In genomic region chr22:40053460-40053859, GRCh38 we compare ENCODE assay signal across 27 cellular contexts. TPM values are rescaled to one million over a fixed set of nuclear protein-coding genes. Genes with fewer than 3 reads are reported as not detected.
A peak's percentile ranks its signal among the peaks of the same experiment; 100 is the strongest.
DNase-seq lines count a peak whose midpoint lies in the region; ATAC-seq and TF ChIP-seq lines count a peak whose summit lies in the region.
"Had no signal": no experiment of that assay in that cellular context is flagged by ENCODE, and none has a peak within 500 bp of the region (broad histone marks: within the 10 kb centered on the region; RNA-seq: fewer than 3 reads in every experiment).

No MANE protein-coding gene starts in this region.

- no peaks in the 10 kb centered on the region for H3K9me3 ChIP-seq in OCI-LY1 (ENCODE audit: low read length)
- no peaks in the 10 kb centered on the region for H3K9me3 ChIP-seq in gastrocnemius medialis
- no peaks in the 10 kb centered on the region for H3K9me3 ChIP-seq in ovary
- H3K9me3 ChIP-seq: tibial artery had no signal

- POLR2A ChIA-PET in activated CD8-positive, alpha-beta T cell treated with anti-CD3 and anti-CD28 coated beads for 36 hours (lab: Charles Lee), result interaction anchor here (0.6 to 6.1 kb wide), 5 partner anchors 8 to 300 kb away, joined by 3 to 63 read pairs (median 5); partner anchors contain the start of gene ADSL
- POLR2A ChIA-PET in activated CD8-positive, alpha-beta T cell treated with anti-CD3 and anti-CD28 coated beads, Interleukin-2, amount 10 ng/mL, durations not matched to agents 7 days and 5 days (lab: Charles Lee), result interaction anchor here (1.4 to 3.5 kb wide), 3 partner anchors 8 to 124 kb away, joined by 6 to 57 read pairs (median 7); partner anchors contain the start of gene TNRC6B

- H3K36me3 Mint-ChIP-seq in activated CD8-positive, alpha-beta T cell treated with anti-CD3 and anti-CD28 coated beads for 36 hours (ENCODE audit: low read depth), result peaks cover 16% of the 10 kb centered on the region
- H3K36me3 Mint-ChIP-seq in activated CD8-positive, alpha-beta T cell treated with anti-CD3 and anti-CD28 coated beads, Interleukin-2, amount 10 ng/mL, durations not matched to agents 7 days and 5 days (ENCODE audit: low read depth), result peaks cover 12% of the 10 kb centered on the region
- H3K36me3 Mint-ChIP-seq: activated naive CD4-positive, alpha-beta T cell treated with anti-CD3 and anti-CD28 coated beads, Interleukin-2, amount 50 U/mL, for 72 hours; immature natural killer cell had no signal

- H2AFZ ChIP-seq in OCI-LY1 (ENCODE audit: low read length), result no peak overlapping the region

- H3K4me1 ChIP-seq in OCI-LY1 (ENCODE audit: insufficient read depth, low read length, severe bottlenecking), result peaks cover 89% of the 10 kb centered on the region
- H3K4me1 ChIP-seq in gastrocnemius medialis, result peaks cover 47 to 50% of the 10 kb centered on the region in 2 donors
- peaks cover 14% of the 10 kb centered on the region for H3K4me1 ChIP-seq in ovary (ENCODE audit: insufficient read depth)

- no peaks in the 10 kb centered on the region for H3K27me3 ChIP-seq in OCI-LY1 (ENCODE audit: insufficient read depth, low read length)
- H3K27me3 ChIP-seq in gastrocnemius medialis, result no peaks in the 10 kb centered on the region
- no peaks in the 10 kb centered on the region for H3K27me3 ChIP-seq in ovary
- H3K27me3 ChIP-seq: tibial artery had no signal

- H3K4me3 ChIP-seq in OCI-LY1 (ENCODE audit: low read depth, low read length, poor library complexity, severe bottlenecking) (no peak overlapping the region), gastrocnemius medialis (no peak overlapping the region), ovary (no peak overlapping the region)
- H3K4me3 ChIP-seq: skin epidermis, tibial artery had no signal

- ATAC-seq in activated CD8-positive, alpha-beta T cell treated with anti-CD3 and anti-CD28 coated beads for 36 hours, result no peak
- no peak for ATAC-seq in activated CD8-positive, alpha-beta T cell treated with anti-CD3 and anti-CD28 coated beads, Interleukin-2, amount 10 ng/mL, durations not matched to agents 7 days and 5 days
- peak; percentile 30 to 37 for ATAC-seq in gastrocnemius medialis
- ATAC-seq in GM18505 (IDR thresholded peaks at IDR 0.05; ENCODE audit: unreplicated experiment), result no peak
- ATAC-seq in GM19324 (IDR thresholded peaks at IDR 0.05; ENCODE audit: low FRiP score, unreplicated experiment), result no peak
- ATAC-seq: activated naive CD4-positive, alpha-beta T cell treated with anti-CD3 and anti-CD28 coated beads, Interleukin-2, amount 50 U/mL, for 72 hours; left colon; Panc1 had no signal

- in situ Hi-C loops in gastrocnemius medialis (cut with MboI; ENCODE audit: low sequenced_read_pairs in 4 of 4), result loop anchor here in 1 of 4 donors (25.0 kb wide), 1 partner anchor 234 kb away; no protein-coding TSS in a partner anchor

- H3K27ac ChIP-seq in OCI-LY1 (ENCODE audit: low read depth, low read length, poor library complexity, severe bottlenecking) (peak overlapping the region; percentile 97), gastrocnemius medialis (peak overlapping the region in 1 of 4 donors; percentile 9), ovary (no peak overlapping the region)
- H3K27ac ChIP-seq: skin epidermis, tibial artery had no signal

- peaks cover 69% of the 10 kb centered on the region for H3K79me2 ChIP-seq in OCI-LY1 (ENCODE audit: insufficient read depth, low read length)

- DNase-seq in activated CD8-positive, alpha-beta T cell treated with anti-CD3 and anti-CD28 coated beads for 36 hours, result no peak
- no peak for DNase-seq in activated CD8-positive, alpha-beta T cell treated with anti-CD3 and anti-CD28 coated beads, Interleukin-2, amount 10 ng/mL, durations not matched to agents 7 days and 5 days
- DNase-seq in amniotic epithelial cell (ENCODE audit: low read depth) (peak; percentile 43), gastrocnemius medialis (no peak), ovary (no peak)
- DNase-seq: activated CD4-positive, alpha-beta T cell treated with anti-CD3 and anti-CD28 coated beads, Interleukin-2, amount 50 U/mL, for 48 hours; activated CD4-positive, CD25-positive, alpha-beta regulatory T cell; hypothalamus; immature natural killer cell; IMR-90; left colon; NCI-H1092 treated with DMSO at 0.1 percent for 48 hours; NCI-H2029; NCI-H526 treated with DMSO at 0.1 percent for 48 hours; nucleus accumbens; SHP77 treated with DMSO at 0.1 percent for 48 hours; tibial artery had no signal

- no peak overlapping the region for H3K4me2 ChIP-seq in OCI-LY1 (ENCODE audit: low read length)

- H3K9me2 ChIP-seq in OCI-LY1 (ENCODE audit: low read depth, low read length), result no peaks in the 10 kb centered on the region

- TF ChIP-seq EP300 in ovary (IDR thresholded peaks at IDR 0.05), result no peak

- CTCF ChIA-PET in activated CD8-positive, alpha-beta T cell treated with anti-CD3 and anti-CD28 coated beads for 36 hours (lab: Charles Lee), result interaction anchor here (0.7 to 1.9 kb wide), 4 partner anchors 9 to 464 kb away, joined by 3 to 5 read pairs (median 4); no protein-coding TSS in a partner anchor
- CTCF ChIA-PET in activated CD8-positive, alpha-beta T cell treated with anti-CD3 and anti-CD28 coated beads, Interleukin-2, amount 10 ng/mL, durations not matched to agents 7 days and 5 days (lab: Charles Lee), result interaction anchor here (1.2 to 4.0 kb wide), 5 partner anchors 8 to 294 kb away, joined by 3 to 20 read pairs (median 14); partner anchors contain the start of gene TNRC6B

- H3K27me3 Mint-ChIP-seq in activated CD8-positive, alpha-beta T cell treated with anti-CD3 and anti-CD28 coated beads for 36 hours, result no peaks in the 10 kb centered on the region
- H3K27me3 Mint-ChIP-seq in activated CD8-positive, alpha-beta T cell treated with anti-CD3 and anti-CD28 coated beads, Interleukin-2, amount 10 ng/mL, durations not matched to agents 7 days and 5 days (ENCODE audit: low read depth), result no peaks in the 10 kb centered on the region
- H3K27me3 Mint-ChIP-seq: central memory CD8-positive, alpha-beta T cell had no signal

- intact Hi-C loops in activated CD8-positive, alpha-beta T cell treated with anti-CD3 and anti-CD28 coated beads for 36 hours (cut with micrococcal nuclease), result loop anchor here (5.0 kb wide), 1 partner anchor 54 kb away; no protein-coding TSS in a partner anchor
- intact Hi-C loops in gastrocnemius medialis (cut with DNase I; ENCODE audit: low total_unique reads), result no loop called here
- intact Hi-C loops in ovary (cut with DNase I), result loop anchor here in 1 of 4 donors (10.0 kb wide), 1 partner anchor 291 kb away; the partner anchor contains the start of gene ADSL

- no peak for TF ChIP-seq POLR2A in gastrocnemius medialis (IDR thresholded peaks at IDR 0.05)
- TF ChIP-seq POLR2A in GM18505 (IDR thresholded peaks at IDR 0.05; ENCODE audit: borderline replicate concordance, extremely low read depth, insufficient read depth, insufficient read length), result no peak
- no peak for TF ChIP-seq POLR2A in ovary (IDR thresholded peaks at IDR 0.05)

- H3K9ac ChIP-seq in OCI-LY1 (ENCODE audit: low read length), result no peak overlapping the region; the same call in 1 of the 2 replicates

- H4K20me1 ChIP-seq in OCI-LY1 (ENCODE audit: insufficient read depth, low read length), result no peaks in the 10 kb centered on the region

- H3K4me3 Mint-ChIP-seq in activated CD8-positive, alpha-beta T cell treated with anti-CD3 and anti-CD28 coated beads for 36 hours, result no peak overlapping the region
- no peak overlapping the region for H3K4me3 Mint-ChIP-seq in activated CD8-positive, alpha-beta T cell treated with anti-CD3 and anti-CD28 coated beads, Interleukin-2, amount 10 ng/mL, durations not matched to agents 7 days and 5 days

- 74 to 76% (median 76%) methylated on average over 1 of the region's 1 CpG for WGBS in ovary, 3 donors

- H3K9me3 Mint-ChIP-seq in activated CD8-positive, alpha-beta T cell treated with anti-CD3 and anti-CD28 coated beads for 36 hours, result no peaks in the 10 kb centered on the region
- H3K9me3 Mint-ChIP-seq in activated CD8-positive, alpha-beta T cell treated with anti-CD3 and anti-CD28 coated beads, Interleukin-2, amount 10 ng/mL, durations not matched to agents 7 days and 5 days (ENCODE audit: insufficient read depth), result no peaks in the 10 kb centered on the region
- H3K9me3 Mint-ChIP-seq: activated naive CD4-positive, alpha-beta T cell treated with anti-CD3 and anti-CD28 coated beads, Interleukin-2, amount 50 U/mL, for 72 hours; central memory CD8-positive, alpha-beta T cell; immature natural killer cell had no signal

- TF ChIP-seq CTCF in activated CD8-positive, alpha-beta T cell treated with anti-CD3 and anti-CD28 coated beads for 36 hours (IDR thresholded peaks at IDR 0.05), result no peak
- TF ChIP-seq CTCF in OCI-LY1 (IDR thresholded peaks at IDR 0.05; ENCODE audit: low read length) (no peak), gastrocnemius medialis (IDR thresholded peaks at IDR 0.05 in 4 of 5, conservative IDR thresholded peaks at IDR 0.05 in 1 of 5) (no peak), ovary (IDR thresholded peaks at IDR 0.05) (no peak)

- peak overlapping the region; percentile 22 for H3K27ac Mint-ChIP-seq in activated CD8-positive, alpha-beta T cell treated with anti-CD3 and anti-CD28 coated beads for 36 hours
- H3K27ac Mint-ChIP-seq in activated CD8-positive, alpha-beta T cell treated with anti-CD3 and anti-CD28 coated beads, Interleukin-2, amount 10 ng/mL, durations not matched to agents 7 days and 5 days, result no peak overlapping the region

- H3K36me3 ChIP-seq in OCI-LY1 (ENCODE audit: insufficient read depth, low read length) (no peaks in the 10 kb centered on the region), gastrocnemius medialis (no peaks in the 10 kb centered on the region), ovary (no peaks in the 10 kb centered on the region)
- H3K36me3 ChIP-seq: tibial artery had no signal

- H3K4me1 Mint-ChIP-seq in activated CD8-positive, alpha-beta T cell treated with anti-CD3 and anti-CD28 coated beads for 36 hours (ENCODE audit: low read depth), result peaks cover 79% of the 10 kb centered on the region
- peaks cover 75% of the 10 kb centered on the region for H3K4me1 Mint-ChIP-seq in activated CD8-positive, alpha-beta T cell treated with anti-CD3 and anti-CD28 coated beads, Interleukin-2, amount 10 ng/mL, durations not matched to agents 7 days and 5 days (ENCODE audit: low read depth)

- H3F3A ChIP-seq in OCI-LY1 (ENCODE audit: insufficient read depth, low read length), result 0 out of 2 replicates have a peak, but pooled peaks cover 2% of the 10 kb centered on the region

RNA-seq across cellular contexts. Expression of gene FAM83F, which starts 58.7 kb away (rescaled TPM):
- 1 to 10 TPM; 1.5 to 2.0 TPM for total RNA-seq in activated CD8-positive, alpha-beta T cell treated with anti-CD3 and anti-CD28 coated beads for 36 hours
- total RNA-seq in activated CD8-positive, alpha-beta T cell treated with anti-CD3 and anti-CD28 coated beads, Interleukin-2, amount 10 ng/mL, durations not matched to agents 7 days and 5 days, result under 1 TPM; 0.03 to 0.11 TPM
- total RNA-seq in gastrocnemius medialis, result under 1 TPM in 3 of 4 donors, not detected in 1; 0.02 to 0.15 (median 0.07) TPM
- total RNA-seq in ovary, result 1 to 10 TPM in 4 of 7 donors, under 1 TPM in 3; 0.20 to 3.4 (median 1.7) TPM
- polyA plus RNA-seq in ovary, result under 1 TPM; 0.12 to 0.51 TPM
- total RNA-seq: dermis microvascular lymphatic vessel endothelial cell, fibroblast of lung, IMR-90, M059J had no signal
- polyA plus RNA-seq: fibroblast of lung, immature natural killer cell, IMR-90 had no signal

Comparison
In these comparisons a context has a peak if more than half of its experiments do, and no peak if none do; other contexts are left out.
1. ATAC-seq: peak in gastrocnemius medialis (2 of 2); none in activated CD8-positive, alpha-beta T cell treated with anti-CD3 and anti-CD28 coated beads for 36 hours (single experiment), activated CD8-positive, alpha-beta T cell treated with anti-CD3 and anti-CD28 coated beads, Interleukin-2, amount 10 ng/mL, durations not matched to agents 7 days and 5 days (single experiment), GM18505 (single experiment) and GM19324 (single experiment).